ENCODE assay signal across 1 cellular context in the genomic region with DNA sequence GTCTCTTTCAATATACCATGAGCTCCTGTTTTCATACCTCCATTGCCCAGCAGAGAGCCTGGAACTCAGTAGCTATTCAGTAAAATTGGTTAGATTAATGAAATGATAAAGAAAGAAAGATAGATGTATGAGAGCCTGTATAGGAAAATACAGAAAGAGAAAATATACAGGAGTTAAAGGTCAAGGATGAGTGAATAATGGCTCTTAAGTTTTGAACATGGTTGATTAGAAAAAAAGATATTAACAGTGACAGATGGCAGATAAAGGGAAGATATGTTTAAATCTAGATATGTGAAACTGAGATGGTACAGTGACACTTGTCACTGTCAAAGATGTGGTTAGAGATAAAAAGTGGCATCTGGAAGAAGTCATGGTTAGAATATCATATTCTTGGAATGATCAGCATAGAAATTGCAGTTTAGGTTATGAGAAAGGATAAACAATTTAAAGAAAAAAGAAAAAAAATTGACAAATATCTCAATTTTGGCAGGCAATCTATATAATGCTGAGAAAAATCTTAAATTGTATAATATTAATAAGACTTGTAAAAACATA.
TF ChIP-seq lines count a peak whose summit lies in the region.

No MANE protein-coding gene starts in this region.

TF ChIP-seq in SK-N-SH treated with all-trans-retinoic acid at 6 μM for 48 hours, 23 proteins besides CTCF, POLR2A, EP300 and RAD21 (continued from another document):
- TF ChIP-seq, protein P1, sequence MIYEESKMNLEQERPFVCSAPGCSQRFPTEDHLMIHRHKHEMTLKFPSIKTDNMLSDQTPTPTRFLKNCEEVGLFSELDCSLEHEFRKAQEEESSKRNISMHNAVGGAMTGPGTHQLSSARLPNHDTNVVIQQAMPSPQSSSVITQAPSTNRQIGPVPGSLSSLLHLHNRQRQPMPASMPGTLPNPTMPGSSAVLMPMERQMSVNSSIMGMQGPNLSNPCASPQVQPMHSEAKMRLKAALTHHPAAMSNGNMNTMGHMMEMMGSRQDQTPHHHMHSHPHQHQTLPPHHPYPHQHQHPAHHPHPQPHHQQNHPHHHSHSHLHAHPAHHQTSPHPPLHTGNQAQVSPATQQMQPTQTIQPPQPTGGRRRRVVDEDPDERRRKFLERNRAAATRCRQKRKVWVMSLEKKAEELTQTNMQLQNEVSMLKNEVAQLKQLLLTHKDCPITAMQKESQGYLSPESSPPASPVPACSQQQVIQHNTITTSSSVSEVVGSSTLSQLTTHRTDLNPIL (CRISPR knock-in tag; IDR thresholded peaks at IDR 0.05; ENCODE audit: low read depth), result no peak
- TF ChIP-seq, protein P2, sequence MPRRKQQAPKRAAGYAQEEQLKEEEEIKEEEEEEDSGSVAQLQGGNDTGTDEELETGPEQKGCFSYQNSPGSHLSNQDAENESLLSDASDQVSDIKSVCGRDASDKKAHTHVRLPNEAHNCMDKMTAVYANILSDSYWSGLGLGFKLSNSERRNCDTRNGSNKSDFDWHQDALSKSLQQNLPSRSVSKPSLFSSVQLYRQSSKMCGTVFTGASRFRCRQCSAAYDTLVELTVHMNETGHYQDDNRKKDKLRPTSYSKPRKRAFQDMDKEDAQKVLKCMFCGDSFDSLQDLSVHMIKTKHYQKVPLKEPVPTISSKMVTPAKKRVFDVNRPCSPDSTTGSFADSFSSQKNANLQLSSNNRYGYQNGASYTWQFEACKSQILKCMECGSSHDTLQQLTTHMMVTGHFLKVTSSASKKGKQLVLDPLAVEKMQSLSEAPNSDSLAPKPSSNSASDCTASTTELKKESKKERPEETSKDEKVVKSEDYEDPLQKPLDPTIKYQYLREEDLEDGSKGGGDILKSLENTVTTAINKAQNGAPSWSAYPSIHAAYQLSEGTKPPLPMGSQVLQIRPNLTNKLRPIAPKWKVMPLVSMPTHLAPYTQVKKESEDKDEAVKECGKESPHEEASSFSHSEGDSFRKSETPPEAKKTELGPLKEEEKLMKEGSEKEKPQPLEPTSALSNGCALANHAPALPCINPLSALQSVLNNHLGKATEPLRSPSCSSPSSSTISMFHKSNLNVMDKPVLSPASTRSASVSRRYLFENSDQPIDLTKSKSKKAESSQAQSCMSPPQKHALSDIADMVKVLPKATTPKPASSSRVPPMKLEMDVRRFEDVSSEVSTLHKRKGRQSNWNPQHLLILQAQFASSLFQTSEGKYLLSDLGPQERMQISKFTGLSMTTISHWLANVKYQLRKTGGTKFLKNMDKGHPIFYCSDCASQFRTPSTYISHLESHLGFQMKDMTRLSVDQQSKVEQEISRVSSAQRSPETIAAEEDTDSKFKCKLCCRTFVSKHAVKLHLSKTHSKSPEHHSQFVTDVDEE (CRISPR knock-in tag; IDR thresholded peaks at IDR 0.05), result no peak
- TF ChIP-seq RARB (CRISPR knock-in tag; IDR thresholded peaks at IDR 0.05), result no peak
- TF ChIP-seq BACH2 (CRISPR knock-in tag; IDR thresholded peaks at IDR 0.05; ENCODE audit: borderline replicate concordance), result no peak
- TF ChIP-seq, protein P3, sequence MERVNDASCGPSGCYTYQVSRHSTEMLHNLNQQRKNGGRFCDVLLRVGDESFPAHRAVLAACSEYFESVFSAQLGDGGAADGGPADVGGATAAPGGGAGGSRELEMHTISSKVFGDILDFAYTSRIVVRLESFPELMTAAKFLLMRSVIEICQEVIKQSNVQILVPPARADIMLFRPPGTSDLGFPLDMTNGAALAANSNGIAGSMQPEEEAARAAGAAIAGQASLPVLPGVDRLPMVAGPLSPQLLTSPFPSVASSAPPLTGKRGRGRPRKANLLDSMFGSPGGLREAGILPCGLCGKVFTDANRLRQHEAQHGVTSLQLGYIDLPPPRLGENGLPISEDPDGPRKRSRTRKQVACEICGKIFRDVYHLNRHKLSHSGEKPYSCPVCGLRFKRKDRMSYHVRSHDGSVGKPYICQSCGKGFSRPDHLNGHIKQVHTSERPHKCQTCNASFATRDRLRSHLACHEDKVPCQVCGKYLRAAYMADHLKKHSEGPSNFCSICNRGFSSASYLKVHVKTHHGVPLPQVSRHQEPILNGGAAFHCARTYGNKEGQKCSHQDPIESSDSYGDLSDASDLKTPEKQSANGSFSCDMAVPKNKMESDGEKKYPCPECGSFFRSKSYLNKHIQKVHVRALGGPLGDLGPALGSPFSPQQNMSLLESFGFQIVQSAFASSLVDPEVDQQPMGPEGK (CRISPR knock-in tag; IDR thresholded peaks at IDR 0.05; ENCODE audit: borderline replicate concordance), result no peak
- TF ChIP-seq CSDC2 (CRISPR knock-in tag; IDR thresholded peaks at IDR 0.05), result no peak
